Comparison of ENCODE assay signal across 3 cellular contexts in genomic region chr3:140568131-140568530, GRCh38.
"Had no signal": no experiment of that assay in that cellular context is flagged by ENCODE, and none has a peak within 500 bp of the region (broad histone marks: within the 10 kb centered on the region; RNA-seq: fewer than 3 reads in every experiment).

No MANE protein-coding gene starts in this region.

- DNase-seq: GDM1, GF-D8 had no signal

- ATAC-seq: GM12878 had no signal

- H3K4me3 ChIP-seq: GM12878 had no signal
